1 cellular context compared by ENCODE assay signal in the genomic region with DNA sequence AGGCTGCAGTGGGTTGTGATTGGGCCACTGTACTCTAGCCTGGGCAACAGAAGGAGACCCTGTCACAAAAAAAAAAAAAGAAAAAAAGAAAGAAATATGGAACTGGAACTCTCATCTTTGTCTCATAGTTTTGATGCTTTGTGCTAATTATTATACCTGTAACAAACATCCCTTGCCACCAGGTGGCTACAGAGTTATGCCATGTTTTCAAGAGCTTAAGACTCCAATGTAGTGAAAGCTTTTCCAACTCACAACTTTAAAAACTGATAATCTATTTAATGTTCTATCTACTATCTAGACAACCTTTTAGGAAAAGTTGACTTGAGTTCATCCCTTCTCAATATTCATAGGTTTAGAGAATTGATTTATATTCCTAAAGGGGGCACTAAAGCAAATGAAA.
TF ChIP-seq lines count a peak whose summit lies in the region.

No MANE protein-coding gene starts in this region.

TF ChIP-seq in WTC11, 78 proteins besides CTCF, POLR2A, EP300 and RAD21 (continued from another document):
- TF ChIP-seq, protein P1, sequence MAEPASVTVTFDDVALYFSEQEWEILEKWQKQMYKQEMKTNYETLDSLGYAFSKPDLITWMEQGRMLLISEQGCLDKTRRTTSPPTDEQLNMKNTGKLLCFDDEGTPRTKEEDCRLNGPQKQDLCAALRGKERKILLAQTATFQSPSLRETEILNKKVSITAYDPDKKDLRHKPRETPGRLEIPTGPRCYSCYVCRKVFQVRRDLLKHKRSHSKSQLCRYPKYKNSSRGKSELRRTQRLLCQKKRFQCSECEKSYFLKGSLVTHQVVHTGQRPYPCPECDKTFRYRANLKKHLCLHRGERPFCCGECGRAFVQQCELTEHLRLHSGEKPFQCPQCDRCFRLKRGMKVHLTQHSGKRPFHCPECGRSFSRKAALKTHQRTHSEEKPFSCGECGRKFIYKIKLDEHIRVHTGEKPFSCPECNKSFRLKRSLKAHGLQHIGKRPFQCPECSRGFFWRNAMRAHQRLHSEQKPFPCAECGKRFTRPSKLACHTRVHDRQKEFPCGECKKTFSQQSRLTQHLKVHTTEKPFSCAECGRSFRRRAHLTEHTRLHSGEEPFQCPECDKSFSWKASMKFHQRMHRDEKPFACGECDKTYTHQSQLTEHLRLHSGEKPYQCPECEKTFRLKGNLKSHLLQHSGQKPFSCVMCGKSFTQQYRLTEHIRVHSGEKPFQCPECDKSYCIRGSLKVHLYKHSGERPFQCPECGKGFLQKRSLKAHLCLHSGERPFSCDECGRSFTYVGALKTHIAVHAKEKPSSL (CRISPR knock-in tag; conservative IDR thresholded peaks at IDR 0.05), result no peak
- TF ChIP-seq, protein P2, sequence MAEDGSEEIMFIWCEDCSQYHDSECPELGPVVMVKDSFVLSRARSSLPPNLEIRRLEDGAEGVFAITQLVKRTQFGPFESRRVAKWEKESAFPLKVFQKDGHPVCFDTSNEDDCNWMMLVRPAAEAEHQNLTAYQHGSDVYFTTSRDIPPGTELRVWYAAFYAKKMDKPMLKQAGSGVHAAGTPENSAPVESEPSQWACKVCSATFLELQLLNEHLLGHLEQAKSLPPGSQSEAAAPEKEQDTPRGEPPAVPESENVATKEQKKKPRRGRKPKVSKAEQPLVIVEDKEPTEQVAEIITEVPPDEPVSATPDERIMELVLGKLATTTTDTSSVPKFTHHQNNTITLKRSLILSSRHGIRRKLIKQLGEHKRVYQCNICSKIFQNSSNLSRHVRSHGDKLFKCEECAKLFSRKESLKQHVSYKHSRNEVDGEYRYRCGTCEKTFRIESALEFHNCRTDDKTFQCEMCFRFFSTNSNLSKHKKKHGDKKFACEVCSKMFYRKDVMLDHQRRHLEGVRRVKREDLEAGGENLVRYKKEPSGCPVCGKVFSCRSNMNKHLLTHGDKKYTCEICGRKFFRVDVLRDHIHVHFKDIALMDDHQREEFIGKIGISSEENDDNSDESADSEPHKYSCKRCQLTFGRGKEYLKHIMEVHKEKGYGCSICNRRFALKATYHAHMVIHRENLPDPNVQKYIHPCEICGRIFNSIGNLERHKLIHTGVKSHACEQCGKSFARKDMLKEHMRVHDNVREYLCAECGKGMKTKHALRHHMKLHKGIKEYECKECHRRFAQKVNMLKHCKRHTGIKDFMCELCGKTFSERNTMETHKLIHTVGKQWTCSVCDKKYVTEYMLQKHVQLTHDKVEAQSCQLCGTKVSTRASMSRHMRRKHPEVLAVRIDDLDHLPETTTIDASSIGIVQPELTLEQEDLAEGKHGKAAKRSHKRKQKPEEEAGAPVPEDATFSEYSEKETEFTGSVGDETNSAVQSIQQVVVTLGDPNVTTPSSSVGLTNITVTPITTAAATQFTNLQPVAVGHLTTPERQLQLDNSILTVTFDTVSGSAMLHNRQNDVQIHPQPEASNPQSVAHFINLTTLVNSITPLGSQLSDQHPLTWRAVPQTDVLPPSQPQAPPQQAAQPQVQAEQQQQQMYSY (CRISPR knock-in tag; IDR thresholded peaks at IDR 0.05), result no peak
- TF ChIP-seq CREB1 (CRISPR knock-in tag; IDR thresholded peaks at IDR 0.05) (no peak), ZNF263 (CRISPR knock-in tag; IDR thresholded peaks at IDR 0.05; ENCODE audit: low read depth) (no peak)
- TF ChIP-seq, protein P3, sequence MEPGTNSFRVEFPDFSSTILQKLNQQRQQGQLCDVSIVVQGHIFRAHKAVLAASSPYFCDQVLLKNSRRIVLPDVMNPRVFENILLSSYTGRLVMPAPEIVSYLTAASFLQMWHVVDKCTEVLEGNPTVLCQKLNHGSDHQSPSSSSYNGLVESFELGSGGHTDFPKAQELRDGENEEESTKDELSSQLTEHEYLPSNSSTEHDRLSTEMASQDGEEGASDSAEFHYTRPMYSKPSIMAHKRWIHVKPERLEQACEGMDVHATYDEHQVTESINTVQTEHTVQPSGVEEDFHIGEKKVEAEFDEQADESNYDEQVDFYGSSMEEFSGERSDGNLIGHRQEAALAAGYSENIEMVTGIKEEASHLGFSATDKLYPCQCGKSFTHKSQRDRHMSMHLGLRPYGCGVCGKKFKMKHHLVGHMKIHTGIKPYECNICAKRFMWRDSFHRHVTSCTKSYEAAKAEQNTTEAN (CRISPR knock-in tag; IDR thresholded peaks at IDR 0.05), result no peak
